Comparison of ENCODE assay signal across 8 cellular contexts in genomic region chr2:163878718-163879117, GRCh38.
DNase-seq lines count a peak whose midpoint lies in the region; ATAC-seq, FAIRE-seq and TF ChIP-seq lines count a peak whose summit lies in the region.

No MANE protein-coding gene starts in this region.

- H3K27me3 ChIP-seq in endothelial cell of umbilical vein (ENCODE audit: control insufficient read depth in 2 of 2, insufficient read depth in 2 of 2, low read length in 2 of 2) (no peaks in the 10 kb centered on the region), small intestine (ENCODE audit: control insufficient read depth in 2 of 2, insufficient read depth in 2 of 2, low read length in 2 of 2) (no peaks in the 10 kb centered on the region)

- ATAC-seq in GM19351 (IDR thresholded peaks at IDR 0.05; ENCODE audit: unreplicated experiment) = peak; percentile 82
- ATAC-seq in GM21528 (IDR thresholded peaks at IDR 0.05; ENCODE audit: low FRiP score, unreplicated experiment) = no peak

- TF ChIP-seq POLR2A in endothelial cell of umbilical vein (IDR thresholded peaks at IDR 0.05; ENCODE audit: low read depth, low read length) = no peak

- no peaks in the 10 kb centered on the region for H3K27me3 Mint-ChIP-seq in activated naive CD4-positive, alpha-beta T cell treated with anti-CD3 and anti-CD28 coated beads, Interleukin-2, amount 10 ng/mL, durations not matched to agents 7 days and 5 days

- H3K4me3 ChIP-seq in AG09309 (ENCODE audit: control insufficient read depth, low read depth, low read length) (no peak overlapping the region), LNCaP clone FGC (ENCODE audit: low read depth, low read length) (no peak overlapping the region), endothelial cell of umbilical vein (replicated peaks in 1 of 3; ENCODE audit: insufficient read depth in 1 of 3, low read depth in 1 of 3, low read length in 3 of 3) (no peak overlapping the region), small intestine (ENCODE audit: low read depth in 1 of 2, low read length in 2 of 2) (no peak overlapping the region)

- H3K9me1 ChIP-seq in endothelial cell of umbilical vein (replicated peaks; ENCODE audit: control insufficient read depth, extremely low read depth, insufficient read depth, low read length) = no peaks in the 10 kb centered on the region

- POLR2A ChIA-PET in endothelial cell of umbilical vein (lab: Charles Lee) = no interaction called here

- WGBS in small intestine, 3 donors = 42 to 57% (median 54%) methylated on average over 4 of the region's 4 CpGs

- no peak overlapping the region for H3K27ac Mint-ChIP-seq in activated naive CD4-positive, alpha-beta T cell treated with anti-CD3 and anti-CD28 coated beads, Interleukin-2, amount 10 ng/mL, durations not matched to agents 7 days and 5 days

- FAIRE-seq in endothelial cell of umbilical vein (lab: Jason Lieb, UNC) (no peak), small intestine (lab: Jason Lieb, UNC) (no peak)

- TF ChIP-seq CTCF in AG09309 (IDR thresholded peaks at IDR 0.05; ENCODE audit: control insufficient read depth, insufficient read depth, low read depth, low read length, missing control alignments) = peak; percentile 49
- 0 out of 2 replicates have a peak, but pooled peaks have one; percentile 29 for TF ChIP-seq CTCF in LNCaP clone FGC (IDR thresholded peaks at IDR 0.05; ENCODE audit: control insufficient read depth, extremely low read depth, insufficient read depth)
- TF ChIP-seq CTCF in endothelial cell of umbilical vein (IDR thresholded peaks at IDR 0.05; ENCODE audit: extremely low read depth in 1 of 2, insufficient read depth in 1 of 2, low read depth in 1 of 2, low read length in 2 of 2) = peak; percentile 52 to 61

- H3K36me3 ChIP-seq in endothelial cell of umbilical vein (ENCODE audit: control insufficient read depth in 2 of 2, extremely low read depth in 1 of 2, insufficient read depth in 2 of 2, low read length in 2 of 2) = no peaks in the 10 kb centered on the region
- no peaks in the 10 kb centered on the region for H3K36me3 ChIP-seq in small intestine (ENCODE audit: control insufficient read depth in 2 of 2, insufficient read depth in 2 of 2, low read length in 2 of 2)

- H3K9me3 ChIP-seq in endothelial cell of umbilical vein (replicated peaks; ENCODE audit: control insufficient read depth, insufficient read depth, low read length) (no peaks in the 10 kb centered on the region), small intestine (ENCODE audit: control insufficient read depth, low read depth) (no peaks in the 10 kb centered on the region)

- DNase-seq in AG09309 (ENCODE audit: low read depth) = no peak
- DNase-seq in LNCaP clone FGC (ENCODE audit: low read depth) = no peak
- peak; percentile 28 for DNase-seq in endothelial cell of umbilical vein (ENCODE audit: low read depth, low spot score)
- peak; percentile 4 for DNase-seq in small intestine
- no peak for DNase-seq in dedifferentiated amniotic fluid mesenchymal stem cell (ENCODE audit: extremely low spot score)
- DNase-seq in activated naive CD4-positive, alpha-beta T cell treated with anti-CD3 and anti-CD28 coated beads, Interleukin-2, amount 10 ng/mL, durations not matched to agents 7 days and 5 days = no peak

- no peaks in the 10 kb centered on the region for H3K36me3 Mint-ChIP-seq in activated naive CD4-positive, alpha-beta T cell treated with anti-CD3 and anti-CD28 coated beads, Interleukin-2, amount 10 ng/mL, durations not matched to agents 7 days and 5 days

- H3K4me1 ChIP-seq in endothelial cell of umbilical vein (ENCODE audit: control insufficient read depth, extremely low read depth, insufficient read depth, low read length) = no peaks in the 10 kb centered on the region
- no peaks in the 10 kb centered on the region for H3K4me1 ChIP-seq in small intestine (ENCODE audit: control insufficient read depth in 2 of 2, insufficient read depth in 1 of 2, low read depth in 1 of 2, low read length in 1 of 2)

- H4K20me1 ChIP-seq in endothelial cell of umbilical vein (replicated peaks; ENCODE audit: control insufficient read depth, extremely low read depth, insufficient read depth, low read length) = no peaks in the 10 kb centered on the region

- H3K4me2 ChIP-seq in endothelial cell of umbilical vein (ENCODE audit: insufficient read depth, low read length) = no peak overlapping the region

- H3K9ac ChIP-seq in endothelial cell of umbilical vein (replicated peaks; ENCODE audit: extremely low read depth, insufficient read depth, low read length) = no peak overlapping the region

- H3K4me1 Mint-ChIP-seq in activated naive CD4-positive, alpha-beta T cell treated with anti-CD3 and anti-CD28 coated beads, Interleukin-2, amount 10 ng/mL, durations not matched to agents 7 days and 5 days = no peaks in the 10 kb centered on the region

- H3K27ac ChIP-seq in endothelial cell of umbilical vein (ENCODE audit: insufficient read depth, low read depth, low read length) (no peak overlapping the region), small intestine (ENCODE audit: low read depth in 1 of 2, low read length in 1 of 2) (no peak overlapping the region)

- dilution Hi-C loops in endothelial cell of umbilical vein (cut with MboI; ENCODE audit: extremely low pct_ligation_motif_present, low sequenced_read_pairs) = no loop called here

- intact Hi-C loops in endothelial cell of umbilical vein (cut with micrococcal nuclease) = loop anchor here (1.0 to 5.0 kb wide), 4 partner anchors 141 to 686 kb away; partner anchors contain the start of gene FIGN

- H2AFZ ChIP-seq in endothelial cell of umbilical vein (ENCODE audit: low read depth, low read length) = no peak overlapping the region

- CTCF ChIA-PET in endothelial cell of umbilical vein (lab: Charles Lee) = interaction anchor here (0.6 to 3.2 kb wide), 21 partner anchors 8 to 696 kb away, joined by 3 to 26 read pairs (median 4); partner anchors contain the start of gene FIGN
- CTCF ChIA-PET in activated naive CD4-positive, alpha-beta T cell treated with anti-CD3 and anti-CD28 coated beads, Interleukin-2, amount 10 ng/mL, durations not matched to agents 7 days and 5 days (lab: Charles Lee) = interaction anchor here (0.9 kb wide), 1 partner anchor 11 kb away, joined by 5 read pairs; no protein-coding TSS in a partner anchor

- no peak overlapping the region for H3K4me3 Mint-ChIP-seq in activated naive CD4-positive, alpha-beta T cell treated with anti-CD3 and anti-CD28 coated beads, Interleukin-2, amount 10 ng/mL, durations not matched to agents 7 days and 5 days

- no TSS peak for BruUV-seq in endothelial cell of umbilical vein (replicated peaks; lab: Mats Ljungman, UMichigan)

- H3K79me2 ChIP-seq in endothelial cell of umbilical vein (ENCODE audit: control insufficient read depth, insufficient read depth, low read length) = no peaks in the 10 kb centered on the region

- H3K9me3 Mint-ChIP-seq in activated naive CD4-positive, alpha-beta T cell treated with anti-CD3 and anti-CD28 coated beads, Interleukin-2, amount 10 ng/mL, durations not matched to agents 7 days and 5 days = peaks cover 2% of the 10 kb centered on the region

TF ChIP-seq in endothelial cell of umbilical vein, 7 proteins besides CTCF, POLR2A, EP300 and RAD21:
- TF ChIP-seq POLR2AphosphoS5 (IDR thresholded peaks at IDR 0.05; ENCODE audit: insufficient read depth, low read depth, low read length) (no peak), GATA2 (IDR thresholded peaks at IDR 0.05; ENCODE audit: insufficient read depth, insufficient read length, low read depth, low read length) (no peak), EZH2 (IDR thresholded peaks at IDR 0.05; ENCODE audit: borderline replicate concordance, low read depth, low read length, severe bottlenecking) (no peak), FOS (IDR thresholded peaks at IDR 0.05; ENCODE audit: borderline replicate concordance, insufficient read depth, low read length) (no peak), JUN (IDR thresholded peaks at IDR 0.05; ENCODE audit: borderline replicate concordance, insufficient read depth, insufficient read length, low read depth) (no peak), MYC (IDR thresholded peaks at IDR 0.05; ENCODE audit: low read depth, low read length) (no peak), MAX (IDR thresholded peaks at IDR 0.05; ENCODE audit: insufficient read depth, insufficient read length) (no peak)

Comparison
In these comparisons a context has a peak if more than half of its experiments do, and no peak if none do; other contexts are left out.
1. DNase-seq: peak in endothelial cell of umbilical vein (single experiment) and small intestine (single experiment); none in AG09309 (single experiment), LNCaP clone FGC (single experiment), dedifferentiated amniotic fluid mesenchymal stem cell (single experiment) and activated naive CD4-positive, alpha-beta T cell treated with anti-CD3 and anti-CD28 coated beads, Interleukin-2, amount 10 ng/mL, durations not matched to agents 7 days and 5 days (single experiment).
2. Peak in every context shown above with its lines, with median percentiles within 50 percentile points of each other: CTCF ChIP-seq.